Comparison of ENCODE assay signal across 9 cellular contexts in genomic region chr1:2641381-2642130, GRCh38. TPM values are rescaled to one million over a fixed set of nuclear protein-coding genes. Genes with fewer than 3 reads are reported as not detected.
DNase-seq lines count a peak whose midpoint lies in the region; ATAC-seq and TF ChIP-seq lines count a peak whose summit lies in the region.
"Had no signal": no experiment of that assay in that cellular context is flagged by ENCODE, and none has a peak within 500 bp of the region (broad histone marks: within the 10 kb centered on the region; RNA-seq: fewer than 3 reads in every experiment).

No MANE protein-coding gene starts in this region.

- 90% methylated on average over 13 of the region's 34 CpGs for WGBS in esophagus muscularis mucosa

- H3K4me1 ChIP-seq in PC-9 (replicated peaks; ENCODE audit: insufficient read depth), result 0 out of 2 replicates have a peak, but pooled peaks cover 5% of the 10 kb centered on the region
- peaks cover 17 to 44% (median 25%) of the 10 kb centered on the region in 4 donors for H3K4me1 ChIP-seq in esophagus muscularis mucosa
- peaks cover 5% of the 10 kb centered on the region for H3K4me1 ChIP-seq in rectal smooth muscle tissue (ENCODE audit: control insufficient read depth, insufficient read depth, low read length)

- H3K9ac ChIP-seq in rectal smooth muscle tissue (ENCODE audit: low read length), result no peak overlapping the region

- no peaks in the 10 kb centered on the region for H4K20me1 ChIP-seq in PC-9 (ENCODE audit: insufficient read depth)

- H3K27ac ChIP-seq in PC-9, result no peak overlapping the region
- peak overlapping the region in 1 of 4 donors; percentile 84 for H3K27ac ChIP-seq in esophagus muscularis mucosa (replicated peaks in 1 of 4)
- H3K27ac ChIP-seq in rectal smooth muscle tissue (ENCODE audit: low read depth, low read length), result no peak overlapping the region

- no peak for DNase-seq in GM06990 (ENCODE audit: extremely low read depth, insufficient read length)
- no peak for DNase-seq in PC-9
- DNase-seq in esophagus muscularis mucosa (ENCODE audit: extremely low spot score), result no peak
- no peak for DNase-seq in germinal center (ENCODE audit: low spot score)
- no peak for DNase-seq in RKO (ENCODE audit: low spot score)
- DNase-seq in COLO668 (lab: John Stamatoyannopoulos, UW; ENCODE audit: unreplicated experiment), result no peak

- no peaks in the 10 kb centered on the region for H3F3A ChIP-seq in PC-9 (ENCODE audit: insufficient read depth, low read depth)

- TF ChIP-seq POLR2A in esophagus muscularis mucosa (IDR thresholded peaks at IDR 0.05; ENCODE audit: low read depth), result no peak

- H3K9me2 ChIP-seq in PC-9 (ENCODE audit: insufficient read depth), result no peaks in the 10 kb centered on the region

- H3K4me2 ChIP-seq in PC-9, result peak overlapping the region; percentile 85

- CTCF ChIA-PET in PC-9 (lab: Charles Lee), result no interaction called here

- TF ChIP-seq EP300 in esophagus muscularis mucosa (IDR thresholded peaks at IDR 0.05), result no peak

- H3K27me3 ChIP-seq in GM06990 (replicated peaks; ENCODE audit: control insufficient read depth, insufficient read depth, low read length), result no peaks in the 10 kb centered on the region
- H3K27me3 ChIP-seq in PC-9 (ENCODE audit: insufficient read depth, low read depth), result peaks cover 9% of the 10 kb centered on the region; the same call in 1 of the 2 replicates
- peaks cover 0 to 16% (median 0%) of the 10 kb centered on the region in 4 donors for H3K27me3 ChIP-seq in esophagus muscularis mucosa
- H3K27me3 ChIP-seq in rectal smooth muscle tissue (ENCODE audit: control insufficient read depth, insufficient read depth, low read length), result no peaks in the 10 kb centered on the region

- no TSS peak for BruUV-seq in PC-9 (replicated peaks; lab: Mats Ljungman, UMichigan)

- peaks cover 8% of the 10 kb centered on the region; the same call in 1 of the 2 replicates for H3K9me3 ChIP-seq in PC-9 (ENCODE audit: insufficient read depth, low read depth)
- H3K9me3 ChIP-seq in esophagus muscularis mucosa, result peaks cover 0 to 15% (median 7%) of the 10 kb centered on the region in 4 donors

- POLR2A ChIA-PET in PC-9 (lab: Charles Lee; ENCODE audit: unreplicated experiment), result no interaction called here

- H3K4me3 ChIP-seq in GM06990 (replicated peaks; ENCODE audit: low read depth, low read length), result peak overlapping the region; percentile 82; the same call in 1 of the 2 replicates
- peak overlapping the region; percentile 91; the same call in 1 of the 2 replicates for H3K4me3 ChIP-seq in PC-9
- H3K4me3 ChIP-seq in esophagus muscularis mucosa, result peak overlapping the region; percentile 64 to 99 (median 86)
- peak overlapping the region; percentile 82 for H3K4me3 ChIP-seq in rectal smooth muscle tissue (ENCODE audit: low read length)

- intact Hi-C loops in PC-9 (cut with micrococcal nuclease; ENCODE audit: unreplicated experiment), result loop anchor here (10.0 kb wide), 3 partner anchors 57 to 227 kb away; partner anchors contain the start of genes PEX10 and PRXL2B
- intact Hi-C loops in esophagus muscularis mucosa (cut with DNase I), result loop anchor here (2.0 to 5.0 kb wide), 2 partner anchors 55 to 229 kb away; partner anchors contain the start of genes PEX10 and PRXL2B

- H3K79me2 ChIP-seq in PC-9 (ENCODE audit: low read depth), result no peaks in the 10 kb centered on the region

- no peaks in the 10 kb centered on the region for H3K36me3 ChIP-seq in GM06990 (ENCODE audit: control insufficient read depth, insufficient read depth, low read length)
- H3K36me3 ChIP-seq in PC-9 (ENCODE audit: low read depth), result no peaks in the 10 kb centered on the region
- no peaks in the 10 kb centered on the region for H3K36me3 ChIP-seq in esophagus muscularis mucosa
- H3K36me3 ChIP-seq in rectal smooth muscle tissue (ENCODE audit: control insufficient read depth, insufficient read depth, low read length), result no peaks in the 10 kb centered on the region

- TF ChIP-seq CTCF in GM06990 (IDR thresholded peaks at IDR 0.05; ENCODE audit: insufficient read depth, low read length, poor library complexity, severe bottlenecking) (no peak), PC-9 (conservative IDR thresholded peaks at IDR 0.05) (no peak), esophagus muscularis mucosa (IDR thresholded peaks at IDR 0.05) (no peak)

- no peak overlapping the region for H2AFZ ChIP-seq in PC-9

- no peak for ATAC-seq in GM18873 (IDR thresholded peaks at IDR 0.05; ENCODE audit: low FRiP score, unreplicated experiment)

RNA-seq across cellular contexts. Expression of gene MMEL1, which starts 8.7 kb away (rescaled TPM):
- total RNA-seq in PC-9 (2021) (2.7 and 4.9 TPM in 2 replicates), esophagus muscularis mucosa (1 to 10 TPM in 1 of 4 donors, under 1 TPM in 2, not detected in 1; 0.78 to 1.7 (median 0.80) TPM)
- total RNA-seq: LHCN-M2 had no signal

RNA-seq across cellular contexts. Expression of gene PRXL2B, which starts 55.0 kb away (rescaled TPM):
- total RNA-seq in PC-9 (2021), result 26.1 and 35.3 TPM in 2 replicates
- total RNA-seq in esophagus muscularis mucosa, result 10 to 100 TPM in 3 of 4 donors, 1 to 10 TPM in 1; 7.9 to 18.8 (median 14.8) TPM
